In the genomic region with DNA sequence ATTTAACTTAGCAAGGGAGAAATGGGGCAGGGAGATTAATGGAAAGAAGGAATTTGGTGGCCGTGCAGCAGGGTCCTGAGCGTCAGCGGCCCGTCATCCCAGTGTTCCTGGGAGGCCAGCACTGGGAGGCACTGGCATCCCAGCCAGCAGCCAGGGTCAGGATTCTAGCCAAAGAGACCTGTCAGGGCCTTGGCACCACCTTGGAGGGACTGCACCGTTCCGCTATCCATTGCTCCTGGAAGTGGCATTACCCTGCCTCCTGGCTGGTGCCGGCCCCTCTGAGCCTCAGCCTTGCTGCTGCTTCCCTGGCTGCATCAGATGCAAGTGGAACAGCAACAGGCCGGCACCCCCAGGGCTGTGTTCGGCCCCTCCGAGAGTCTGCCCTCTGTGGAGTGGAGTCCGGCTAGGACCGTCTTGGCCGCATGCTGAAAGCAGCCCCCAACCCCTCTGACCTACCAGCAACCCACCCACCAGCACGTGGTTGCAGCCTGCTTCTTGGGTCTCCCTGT, we compare ENCODE assay signal across 25 cellular contexts. TPM values are rescaled to one million over a fixed set of nuclear protein-coding genes. Genes with fewer than 3 reads are reported as not detected.
"Had no signal": no experiment of that assay in that cellular context is flagged by ENCODE, and none has a peak within 500 bp of the region (broad histone marks: within the 10 kb centered on the region; RNA-seq: fewer than 3 reads in every experiment).

No MANE protein-coding gene starts in this region.

- ATAC-seq: HepG2, K562, Panc1, PC-3 had no signal

- H3K9me3 Mint-ChIP-seq: IgD-negative memory B cell had no signal

- H3K27me3 ChIP-seq: SJSA1 had no signal

- H3K27ac ChIP-seq: KMS-11, SJSA1, SK-N-MC had no signal

- H3K4me3 Mint-ChIP-seq: IgD-negative memory B cell had no signal

- DNase-seq: Kasumi-1, MM.1S, NCI-H1092 treated with DMSO at 0.1 percent for 48 hours, NCI-H1436, NCI-H187, NCI-H2029, NCI-H2081 treated with DMSO at 0.1 percent for 48 hours, NCI-H2171, NCI-H226, NCI-H446, NCI-H510A, NCI-H524 treated with DMSO at 0.1 percent for 48 hours, NCI-H69, NCI-H774, PC-3, SIG-M5 had no signal

- H3K4me1 ChIP-seq: SJSA1 had no signal

- H3K36me3 ChIP-seq: SJSA1 had no signal

- H3K9ac ChIP-seq: KMS-11 had no signal

- H3K9me3 ChIP-seq: SJSA1 had no signal

- H3K4me1 Mint-ChIP-seq: IgD-negative memory B cell had no signal

- H3K4me3 ChIP-seq: K562, SJSA1, SK-N-MC had no signal

- H3K4me2 ChIP-seq: KMS-11 had no signal

- H3K36me3 Mint-ChIP-seq: IgD-negative memory B cell had no signal

RNA-seq across cellular contexts. Expression of gene RASD2, which starts 30.1 kb away (rescaled TPM):
- total RNA-seq: HepG2, HT1080, SJSA1 had no signal
- polyA plus RNA-seq: HepG2, IgD-negative memory B cell, K562 had no signal

RNA-seq across cellular contexts. Expression of gene MB, which starts 46.4 kb away (rescaled TPM):
- total RNA-seq: HepG2, HT1080, K562, OCI-LY7, SJSA1 had no signal
- polyA plus RNA-seq: IgD-negative memory B cell, K562 had no signal
